In the genomic region with DNA sequence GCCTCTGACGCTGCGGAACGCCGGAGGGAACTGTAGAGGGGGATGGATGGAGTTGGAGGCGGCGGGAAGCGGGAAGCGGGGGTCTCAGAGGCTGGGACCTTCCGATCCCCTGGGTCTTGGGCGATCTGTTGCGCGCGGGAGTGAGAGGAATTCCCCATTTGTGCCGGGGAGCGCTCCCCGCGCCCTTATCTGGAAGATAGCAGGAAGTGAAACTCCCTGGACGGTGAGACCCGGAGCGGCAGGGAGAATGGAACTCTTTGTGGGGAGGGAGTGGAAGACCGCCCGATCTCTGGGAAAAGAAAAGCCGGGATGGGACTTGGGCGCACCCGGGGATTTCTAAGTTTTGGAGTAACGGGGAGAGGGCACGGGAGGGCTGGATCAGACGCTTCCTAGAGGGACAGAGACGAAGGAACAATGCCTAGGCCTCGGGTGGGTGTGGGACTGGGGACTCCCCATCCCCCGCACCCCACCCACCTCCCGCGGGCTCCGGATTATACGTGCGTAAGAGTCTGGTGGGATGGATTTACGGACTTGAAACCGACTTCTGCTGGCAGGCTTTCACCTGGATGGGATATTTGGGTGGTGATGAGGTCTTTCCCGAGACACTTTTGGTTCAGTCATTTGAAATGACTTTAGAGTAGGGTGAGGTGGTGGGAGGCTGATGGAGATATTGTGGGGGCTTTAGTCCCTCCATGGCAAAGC, we compare ENCODE assay signal across 8 cellular contexts. TPM values are rescaled to one million over a fixed set of nuclear protein-coding genes. Genes with fewer than 3 reads are reported as not detected.
DNase-seq lines count a peak whose midpoint lies in the region; ATAC-seq and TF ChIP-seq lines count a peak whose summit lies in the region.

No MANE protein-coding gene starts in this region.

- no peak for TF ChIP-seq RAD21 in HCT116 (IDR thresholded peaks at IDR 0.05; ENCODE audit: low read depth)

- H3K27ac Mint-ChIP-seq in activated naive CD8-positive, alpha-beta T cell treated with anti-CD3 and anti-CD28 coated beads, Interleukin-2, amount 10 ng/mL, durations not matched to agents 7 days and 5 days: peak overlapping the region; percentile 92

- TF ChIP-seq POLR2A in HCT116 (IDR thresholded peaks at IDR 0.05; ENCODE audit: borderline replicate concordance, extremely low read depth, insufficient read depth, insufficient read length): no peak

- peak overlapping the region; percentile 98 to 99 for H3K4me3 ChIP-seq in HCT116 (replicated peaks in 1 of 2; ENCODE audit: low read depth in 1 of 2, low read length in 2 of 2)
- H3K4me3 ChIP-seq in lung: peak overlapping the region; percentile 70
- H3K4me3 ChIP-seq in brain microvascular endothelial cell (ENCODE audit: low read depth, low read length): no peak overlapping the region
- H3K4me3 ChIP-seq in foreskin fibroblast (ENCODE audit: low read depth in 1 of 2, low read length in 2 of 2): no peak overlapping the region

- peak; percentile 61 for DNase-seq in CD1c-positive myeloid dendritic cell (ENCODE audit: extremely low spot score)
- no peak for DNase-seq in HCT116 (ENCODE audit: low read depth, low spot score)
- DNase-seq in activated naive CD8-positive, alpha-beta T cell treated with anti-CD3 and anti-CD28 coated beads, Interleukin-2, amount 10 ng/mL, durations not matched to agents 7 days and 5 days: no peak
- DNase-seq in lung (ENCODE audit: low spot score): peak; percentile 34
- DNase-seq in brain microvascular endothelial cell: no peak
- no peak for DNase-seq in AG08395 (ENCODE audit: low spot score)
- no peak for DNase-seq in foreskin fibroblast

- H3K27me3 ChIP-seq in HCT116 (ENCODE audit: insufficient read depth, low read length) (no peaks in the 10 kb centered on the region), lung (ENCODE audit: control insufficient read depth, insufficient read depth) (no peaks in the 10 kb centered on the region), brain microvascular endothelial cell (replicated peaks) (peaks cover 38% of the 10 kb centered on the region)

- H3K9me3 ChIP-seq in HCT116 (ENCODE audit: control insufficient read depth in 1 of 2, insufficient read depth in 1 of 2, low read depth in 1 of 2, low read length in 2 of 2) (0 out of 4 replicates have a peak, but pooled peaks cover 0 to 3% of the 10 kb centered on the region in 2 experiments), lung (ENCODE audit: control insufficient read depth in 2 of 2, insufficient read depth in 1 of 2, low read length in 1 of 2) (no peaks in the 10 kb centered on the region)

- H3K36me3 ChIP-seq in HCT116 (ENCODE audit: control insufficient read depth in 1 of 2, insufficient read depth in 2 of 2, low read length in 2 of 2): peaks cover 17 to 26% of the 10 kb centered on the region in 2 experiments
- peaks cover 0 to 8% of the 10 kb centered on the region in 2 donors for H3K36me3 ChIP-seq in lung (ENCODE audit: control insufficient read depth in 2 of 2, insufficient read depth in 2 of 2, low read length in 2 of 2)
- no peaks in the 10 kb centered on the region for H3K36me3 ChIP-seq in brain microvascular endothelial cell (replicated peaks)

- H3K9me3 Mint-ChIP-seq in activated naive CD8-positive, alpha-beta T cell treated with anti-CD3 and anti-CD28 coated beads, Interleukin-2, amount 10 ng/mL, durations not matched to agents 7 days and 5 days: peaks cover 4% of the 10 kb centered on the region

- no peak overlapping the region for H2AFZ ChIP-seq in HCT116 (ENCODE audit: low read depth, low read length, poor library complexity, severe bottlenecking)

- WGBS in lung, 2 donors: 10 to 13% methylated on average over 38 to 39 of the region's 39 CpGs

- peaks cover 8% of the 10 kb centered on the region for H3K27me3 Mint-ChIP-seq in activated naive CD8-positive, alpha-beta T cell treated with anti-CD3 and anti-CD28 coated beads, Interleukin-2, amount 10 ng/mL, durations not matched to agents 7 days and 5 days

- in situ Hi-C loops in brain microvascular endothelial cell (cut with HindIII; ENCODE audit: low pct_ligation_motif_present, low sequenced_read_pairs): no loop called here

- POLR2A ChIA-PET in HCT116 (lab: Charles Lee): no interaction called here
- POLR2A ChIA-PET in activated naive CD8-positive, alpha-beta T cell treated with anti-CD3 and anti-CD28 coated beads, Interleukin-2, amount 10 ng/mL, durations not matched to agents 7 days and 5 days (lab: Charles Lee): no interaction called here

- no peak for ATAC-seq in HCT116
- ATAC-seq in activated naive CD8-positive, alpha-beta T cell treated with anti-CD3 and anti-CD28 coated beads, Interleukin-2, amount 10 ng/mL, durations not matched to agents 7 days and 5 days (ENCODE audit: low read depth): no peak
- ATAC-seq in lung (ENCODE audit: insufficient read depth, low FRiP score): no peak
- no peak for ATAC-seq in SK-N-SH treated with all-trans-retinoic acid at 6 μM for 48 hours

- CTCF ChIA-PET in HCT116 (lab: Charles Lee): no interaction called here

- BruUV-seq in HCT116 (replicated peaks; lab: Mats Ljungman, UMichigan): no TSS peak

- H3K27ac ChIP-seq in HCT116 (ENCODE audit: low read depth, low read length): peak overlapping the region; percentile 98
- H3K27ac ChIP-seq in lung (ENCODE audit: low read depth in 1 of 2, low read length in 1 of 2): peak overlapping the region in 1 of 2 donors; percentile 94
- no peak overlapping the region for H3K27ac ChIP-seq in brain microvascular endothelial cell

- H3K4me1 Mint-ChIP-seq in activated naive CD8-positive, alpha-beta T cell treated with anti-CD3 and anti-CD28 coated beads, Interleukin-2, amount 10 ng/mL, durations not matched to agents 7 days and 5 days: peaks cover 17% of the 10 kb centered on the region

- peaks cover 7% of the 10 kb centered on the region for H3K36me3 Mint-ChIP-seq in activated naive CD8-positive, alpha-beta T cell treated with anti-CD3 and anti-CD28 coated beads, Interleukin-2, amount 10 ng/mL, durations not matched to agents 7 days and 5 days

- RAD21 ChIA-PET in HCT116 (lab: Charles Lee; ENCODE audit: low non-redundant PET in 1 of 2, low total read pairs in 2 of 2, uncharacterized antibody in 2 of 2, unreplicated experiment in 2 of 2): no interaction called here

- peak overlapping the region; percentile 93 for H3K4me3 Mint-ChIP-seq in activated naive CD8-positive, alpha-beta T cell treated with anti-CD3 and anti-CD28 coated beads, Interleukin-2, amount 10 ng/mL, durations not matched to agents 7 days and 5 days

- peak overlapping the region; percentile 93 for H3K9ac ChIP-seq in HCT116 (ENCODE audit: low read length)

- H3K4me2 ChIP-seq in HCT116 (ENCODE audit: low read length): peak overlapping the region; percentile 93

- H4K20me1 ChIP-seq in HCT116 (ENCODE audit: insufficient read depth): peaks cover 4% of the 10 kb centered on the region; the same call in 1 of the 2 replicates

- intact Hi-C loops in HCT116 (cut with micrococcal nuclease): loop anchor here (5.0 kb wide), 2 partner anchors 87 to 182 kb away; no protein-coding TSS in a partner anchor

- H3K9me2 ChIP-seq in HCT116 (ENCODE audit: insufficient read depth): no peaks in the 10 kb centered on the region

- TF ChIP-seq CTCF in HCT116 (IDR thresholded peaks at IDR 0.05 in 2 of 3, conservative IDR thresholded peaks at IDR 0.05 in 1 of 3; ENCODE audit: borderline replicate concordance in 1 of 3, insufficient read depth in 1 of 3, low read depth in 2 of 3, low read length in 2 of 3) (no peak), lung (IDR thresholded peaks at IDR 0.05; ENCODE audit: control extremely low read depth, extremely low read depth) (no peak), brain microvascular endothelial cell (IDR thresholded peaks at IDR 0.05; ENCODE audit: low read depth, low read length, missing control alignments) (no peak), foreskin fibroblast (IDR thresholded peaks at IDR 0.05; ENCODE audit: low read depth, low read length) (no peak)

- H3K4me1 ChIP-seq in HCT116 (ENCODE audit: control insufficient read depth in 1 of 2, insufficient read depth in 2 of 2, low read length in 2 of 2) (peaks cover 10 to 26% of the 10 kb centered on the region in 2 experiments), lung (ENCODE audit: control insufficient read depth in 2 of 2, insufficient read depth in 2 of 2, low read length in 2 of 2) (peaks cover 0 to 8% of the 10 kb centered on the region in 2 donors)

- peaks cover 51% of the 10 kb centered on the region for H3K79me2 ChIP-seq in HCT116 (ENCODE audit: insufficient read depth, low read length)

TF ChIP-seq in HCT116, 20 proteins besides CTCF, POLR2A, EP300 and RAD21 (continues in another document):
- TF ChIP-seq CBX3 (IDR thresholded peaks at IDR 0.05; ENCODE audit: low read depth) (no peak), ZFX (IDR thresholded peaks at IDR 0.05) (peak; percentile 63; the same call in 1 of the 2 replicates)

TF ChIP-seq in SK-N-SH treated with all-trans-retinoic acid at 6 μM for 48 hours, 23 proteins besides CTCF, POLR2A, EP300 and RAD21 (continues in another document):
- TF ChIP-seq ZFP3 (CRISPR knock-in tag; IDR thresholded peaks at IDR 0.05) (no peak), SNAI2 (CRISPR knock-in tag; IDR thresholded peaks at IDR 0.05) (no peak)

RNA-seq across cellular contexts. Expression of a gene that starts 0.5 kb away (rescaled TPM):
- 211 TPM for total RNA-seq in HCT116 (2021; ENCODE audit: unreplicated experiment)
- polyA plus RNA-seq in HCT116 (2012): 486 and 684 TPM in 2 replicates
- total RNA-seq in activated naive CD8-positive, alpha-beta T cell treated with anti-CD3 and anti-CD28 coated beads, Interleukin-2, amount 10 ng/mL, durations not matched to agents 7 days and 5 days: 10 to 100 TPM; 33.2 to 36.3 TPM
- 10 to 100 TPM; 30.8 to 82.0 TPM for total RNA-seq in lung
- 10 to 100 TPM; 60.0 to 77.4 TPM for polyA plus RNA-seq in lung

RNA-seq across cellular contexts. Expression of a gene that starts 19.5 kb away (rescaled TPM):
- total RNA-seq in HCT116 (2021; ENCODE audit: unreplicated experiment) (98.4 TPM), lung (100 to 1,000 TPM in 1 of 2 donors, 10 to 100 TPM in 1; 74.9 to 138 TPM)
- polyA plus RNA-seq in HCT116 (2012): 92.9 and 106 TPM in 2 replicates
- 100 to 1,000 TPM; 149 to 159 TPM for total RNA-seq in activated naive CD8-positive, alpha-beta T cell treated with anti-CD3 and anti-CD28 coated beads, Interleukin-2, amount 10 ng/mL, durations not matched to agents 7 days and 5 days
- polyA plus RNA-seq in lung: 100 to 1,000 TPM; 129 to 163 TPM

RNA-seq across cellular contexts. Expression of a gene that starts 20.8 kb away (rescaled TPM):
- not detected for total RNA-seq in HCT116 (2021; ENCODE audit: unreplicated experiment)
- polyA plus RNA-seq in HCT116 (2012): not detected in 2 replicates
- not detected for total RNA-seq in activated naive CD8-positive, alpha-beta T cell treated with anti-CD3 and anti-CD28 coated beads, Interleukin-2, amount 10 ng/mL, durations not matched to agents 7 days and 5 days
- under 1 TPM in 1 of 2 donors, not detected in 1; 0.28 TPM for total RNA-seq in lung
- under 1 TPM in 1 of 2 donors, not detected in 1; 0.20 TPM for polyA plus RNA-seq in lung

RNA-seq across cellular contexts. Expression of a gene that starts 33.0 kb away (rescaled TPM):
- total RNA-seq in HCT116 (2021; ENCODE audit: unreplicated experiment) (not detected), lung (1 to 10 TPM in 1 of 2 donors, under 1 TPM in 1; 0.28 to 1.5 TPM)
- not detected in 2 replicates for polyA plus RNA-seq in HCT116 (2012)
- 1 to 10 TPM; 1.0 to 1.1 TPM for total RNA-seq in activated naive CD8-positive, alpha-beta T cell treated with anti-CD3 and anti-CD28 coated beads, Interleukin-2, amount 10 ng/mL, durations not matched to agents 7 days and 5 days
- polyA plus RNA-seq in lung: 10 to 100 TPM in 1 of 2 donors, 1 to 10 TPM in 1; 1.7 to 85.7 TPM

RNA-seq across cellular contexts. Expression of a gene that starts 42.7 kb away (rescaled TPM):
- total RNA-seq in HCT116 (2021; ENCODE audit: unreplicated experiment) (0.17 TPM), lung (1 to 10 TPM; 1.5 to 8.8 TPM)
- polyA plus RNA-seq in HCT116 (2012): 0.06 and 0.23 TPM in 2 replicates
- total RNA-seq in activated naive CD8-positive, alpha-beta T cell treated with anti-CD3 and anti-CD28 coated beads, Interleukin-2, amount 10 ng/mL, durations not matched to agents 7 days and 5 days: under 1 TPM; 0.11 to 0.39 TPM
- polyA plus RNA-seq in lung: 1 to 10 TPM in 1 of 2 donors, under 1 TPM in 1; 0.08 to 2.3 TPM

Comparison
In these comparisons a context has a peak if more than half of its experiments do, and no peak if none do; other contexts are left out.
1. DNase-seq: peak in CD1c-positive myeloid dendritic cell (single experiment) and lung (single experiment); none in HCT116 (single experiment), activated naive CD8-positive, alpha-beta T cell treated with anti-CD3 and anti-CD28 coated beads, Interleukin-2, amount 10 ng/mL, durations not matched to agents 7 days and 5 days (single experiment), brain microvascular endothelial cell (single experiment), AG08395 (single experiment) and foreskin fibroblast (0 of 2).
2. H3K4me3 ChIP-seq: peak in HCT116 (2 of 2) and lung (single experiment); none in brain microvascular endothelial cell (single experiment) and foreskin fibroblast (0 of 2).